In genomic region chr1:69700770-69701169, GRCh38 we compare ENCODE assay signal across 9 cellular contexts.
DNase-seq lines count a peak whose midpoint lies in the region; ATAC-seq and TF ChIP-seq lines count a peak whose summit lies in the region.
"Had no signal": no experiment of that assay in that cellular context is flagged by ENCODE, and none has a peak within 500 bp of the region (broad histone marks: within the 10 kb centered on the region; RNA-seq: fewer than 3 reads in every experiment).

No MANE protein-coding gene starts in this region.

- DNase-seq in NCI-H1417 (lab: John Stamatoyannopoulos, UW) (peak in 2 of 3 experiments; percentile 0 to 6), NCI-H1417 treated with DMSO at 0.1 percent for 48 hours (lab: John Stamatoyannopoulos, UW) (no peak), Karpas-422 (peak; percentile 63), astrocyte of the spinal cord (ENCODE audit: low read depth, low spot score) (peak; percentile 8), dedifferentiated amniotic fluid mesenchymal stem cell (ENCODE audit: extremely low spot score) (no peak), esophagus squamous epithelium (lab: John Stamatoyannopoulos, UW) (no peak)
- DNase-seq: Right ventricle myocardium superior had no signal

- intact Hi-C loops in esophagus squamous epithelium (cut with DNase I): no loop called here

- H3K36me3 ChIP-seq in Karpas-422 (ENCODE audit: insufficient read depth, low read length): no peaks in the 10 kb centered on the region
- no peaks in the 10 kb centered on the region for H3K36me3 ChIP-seq in neural cell (ENCODE audit: insufficient read depth, low read length)
- no peaks in the 10 kb centered on the region for H3K36me3 ChIP-seq in esophagus squamous epithelium

- peak; percentile 41 for TF ChIP-seq CTCF in astrocyte of the spinal cord (IDR thresholded peaks at IDR 0.05; ENCODE audit: low read depth, low read length)
- TF ChIP-seq CTCF in neural cell (IDR thresholded peaks at IDR 0.05; ENCODE audit: poor library complexity, severe bottlenecking): peak; percentile 31
- TF ChIP-seq CTCF in esophagus squamous epithelium (IDR thresholded peaks at IDR 0.05): no peak

- TF ChIP-seq POLR2A in esophagus squamous epithelium (IDR thresholded peaks at IDR 0.05): no peak

- H3K27me3 ChIP-seq in Karpas-422 (ENCODE audit: low read length): no peaks in the 10 kb centered on the region
- H3K27me3 ChIP-seq in neural cell (ENCODE audit: insufficient read depth, low read depth, low read length): no peaks in the 10 kb centered on the region
- H3K27me3 ChIP-seq in esophagus squamous epithelium: no peaks in the 10 kb centered on the region

- TF ChIP-seq EP300 in neural cell (conservative IDR thresholded peaks at IDR 0.05; ENCODE audit: poor library complexity, severe bottlenecking): no peak

- H4K20me1 ChIP-seq in Karpas-422 (ENCODE audit: insufficient read depth, low read depth, low read length) (no peaks in the 10 kb centered on the region), neural cell (ENCODE audit: insufficient read depth) (no peaks in the 10 kb centered on the region)

- no peaks in the 10 kb centered on the region for H3K9me2 ChIP-seq in Karpas-422 (replicated peaks; ENCODE audit: insufficient read depth, low read length)
- H3K9me2 ChIP-seq in neural cell (ENCODE audit: insufficient read depth, low read length): no peaks in the 10 kb centered on the region

- H3K4me1 ChIP-seq in Karpas-422 (ENCODE audit: low read length): no peaks in the 10 kb centered on the region
- no peaks in the 10 kb centered on the region for H3K4me1 ChIP-seq in esophagus squamous epithelium

- no peak for TF ChIP-seq RAD21 in neural cell (conservative IDR thresholded peaks at IDR 0.05)

- 72 to 76% methylated on average over 2 of the region's 2 CpGs for WGBS in esophagus squamous epithelium, 2 donors

- H2AFZ ChIP-seq in Karpas-422 (ENCODE audit: low read length) (no peak overlapping the region), neural cell (ENCODE audit: low read depth, low read length) (no peak overlapping the region)

- no peaks in the 10 kb centered on the region for H3F3A ChIP-seq in neural cell (ENCODE audit: insufficient read depth, low read length, poor library complexity, severe bottlenecking)

- H3K4me3 ChIP-seq in Karpas-422 (ENCODE audit: low read length) (no peak overlapping the region), astrocyte of the spinal cord (ENCODE audit: low read depth, low read length) (no peak overlapping the region), neural cell (ENCODE audit: low read length) (no peak overlapping the region), esophagus squamous epithelium (no peak overlapping the region)

- H3K79me2 ChIP-seq in Karpas-422 (ENCODE audit: low read length) (no peaks in the 10 kb centered on the region), neural cell (replicated peaks; ENCODE audit: insufficient read depth, low read length) (no peaks in the 10 kb centered on the region)

- H3K27ac ChIP-seq in Karpas-422 (ENCODE audit: low read length) (no peak overlapping the region), neural cell (ENCODE audit: low read length) (no peak overlapping the region), esophagus squamous epithelium (no peak overlapping the region)

- in situ Hi-C loops in astrocyte of the spinal cord (cut with HindIII; ENCODE audit: low sequenced_read_pairs): no loop called here

- no peak overlapping the region for H3K4me2 ChIP-seq in Karpas-422 (ENCODE audit: low read depth, low read length, poor library complexity, severe bottlenecking)
- H3K4me2 ChIP-seq in neural cell (ENCODE audit: low read length): no peak overlapping the region

- no peaks in the 10 kb centered on the region for H3K9me3 ChIP-seq in Karpas-422 (ENCODE audit: low read length)
- no peaks in the 10 kb centered on the region for H3K9me3 ChIP-seq in neural cell (ENCODE audit: low read length)
- no peaks in the 10 kb centered on the region for H3K9me3 ChIP-seq in esophagus squamous epithelium

- no peak for ATAC-seq in GM21367 (IDR thresholded peaks at IDR 0.05; ENCODE audit: unreplicated experiment)

- no peak overlapping the region for H3K9ac ChIP-seq in Karpas-422 (ENCODE audit: low read length)
- no peak overlapping the region for H3K9ac ChIP-seq in neural cell (ENCODE audit: low read length)

TF ChIP-seq in neural cell, 6 proteins besides CTCF, POLR2A, EP300 and RAD21:
- TF ChIP-seq REST (IDR thresholded peaks at IDR 0.05; ENCODE audit: borderline replicate concordance) (no peak), SMC3 (conservative IDR thresholded peaks at IDR 0.05; ENCODE audit: poor library complexity) (no peak), POLR2AphosphoS5 (IDR thresholded peaks at IDR 0.05) (no peak), EZH2 (IDR thresholded peaks at IDR 0.05; ENCODE audit: borderline replicate concordance, insufficient read depth, low read length, poor library complexity, severe bottlenecking) (no peak), TAF1 (IDR thresholded peaks at IDR 0.05; ENCODE audit: low read depth) (no peak), MXI1 (conservative IDR thresholded peaks at IDR 0.05; ENCODE audit: poor library complexity, severe bottlenecking) (no peak)

Comparison
In these comparisons a context has a peak if more than half of its experiments do, and no peak if none do; other contexts are left out.
1. DNase-seq: peak in NCI-H1417 (2 of 3), Karpas-422 (single experiment) and astrocyte of the spinal cord (single experiment); none in NCI-H1417 treated with DMSO at 0.1 percent for 48 hours (single experiment), dedifferentiated amniotic fluid mesenchymal stem cell (single experiment) and esophagus squamous epithelium (single experiment).
2. CTCF ChIP-seq: peak in astrocyte of the spinal cord (single experiment) and neural cell (single experiment); none in esophagus squamous epithelium (0 of 6).